9 cellular contexts compared by ENCODE assay signal in genomic region chr14:31927348-31927826, GRCh38.
DNase-seq lines count a peak whose midpoint lies in the region; ATAC-seq and TF ChIP-seq lines count a peak whose summit lies in the region.
"Had no signal": no experiment of that assay in that cellular context is flagged by ENCODE, and none has a peak within 500 bp of the region (broad histone marks: within the 10 kb centered on the region; RNA-seq: fewer than 3 reads in every experiment).

No MANE protein-coding gene starts in this region.

- H3K36me3 ChIP-seq in HEK293 (ENCODE audit: control insufficient read depth in 2 of 2, insufficient read depth in 1 of 2, low read length in 2 of 2), result no peaks in the 10 kb centered on the region

- H3K27ac ChIP-seq in HEK293 (ENCODE audit: extremely low read depth, low read depth, low read length), result no peak overlapping the region

- peak; percentile 57 for DNase-seq in activated CD4-positive, alpha-beta memory T cell treated with anti-CD3 and anti-CD28 coated beads for 36 hours
- peak; percentile 55 for DNase-seq in Right ventricle myocardium superior
- no peak for DNase-seq in sciatic nerve (ENCODE audit: low spot score)
- no peak for DNase-seq in NCI-H187 treated with DMSO at 0.1 percent for 48 hours (lab: John Stamatoyannopoulos, UW)
- no peak for DNase-seq in left lobe of liver (ENCODE audit: low spot score)

- CTCF ChIA-PET in HEK293 (lab: Yijun Ruan, JAX), result interaction anchor here (0.6 to 4.5 kb wide), 14 partner anchors 10 to 840 kb away, joined by 3 to 38 read pairs (median 5); no protein-coding TSS in a partner anchor
- CTCF ChIA-PET in activated CD4-positive, alpha-beta memory T cell treated with anti-CD3 and anti-CD28 coated beads for 36 hours (lab: Charles Lee), result interaction anchor here (1.1 to 8.5 kb wide), 14 partner anchors 12 to 470 kb away, joined by 3 to 123 read pairs (median 6); partner anchors contain the start of genes DTD2 and RNU6-8

- H3K4me3 Mint-ChIP-seq in activated CD4-positive, alpha-beta memory T cell treated with anti-CD3 and anti-CD28 coated beads for 36 hours, result no peak overlapping the region

- H3K27me3 Mint-ChIP-seq in activated CD4-positive, alpha-beta memory T cell treated with anti-CD3 and anti-CD28 coated beads for 36 hours, result no peaks in the 10 kb centered on the region

- H3K4me1 Mint-ChIP-seq in activated CD4-positive, alpha-beta memory T cell treated with anti-CD3 and anti-CD28 coated beads for 36 hours (ENCODE audit: low read depth), result peaks cover 17% of the 10 kb centered on the region

- peaks cover 9% of the 10 kb centered on the region for H3K4me1 ChIP-seq in HEK293 (ENCODE audit: control insufficient read depth, insufficient read depth, low read length)

- peak overlapping the region; percentile 24 for H3K27ac Mint-ChIP-seq in activated CD4-positive, alpha-beta memory T cell treated with anti-CD3 and anti-CD28 coated beads for 36 hours

- TF ChIP-seq CTCF in HEK293 (tag by site-specific recombination; IDR thresholded peaks at IDR 0.05), result no peak

- no peaks in the 10 kb centered on the region for H3K9me3 ChIP-seq in HEK293 (ENCODE audit: control insufficient read depth, insufficient read depth, low read depth, low read length)

- no peak overlapping the region for H3K4me3 ChIP-seq in HEK293 (ENCODE audit: low read depth, low read length)
- H3K4me3 ChIP-seq: skin epidermis had no signal

- intact Hi-C loops in activated CD4-positive, alpha-beta memory T cell treated with anti-CD3 and anti-CD28 coated beads for 36 hours (cut with micrococcal nuclease), result loop anchor here (1.0 to 5.0 kb wide), 6 partner anchors 10 to 720 kb away; partner anchors contain the start of genes ARHGAP5, HECTD1, RNU6-7 and RNU6-8
- intact Hi-C loops in Right ventricle myocardium superior (cut with DNase I), result loop anchor here (10.0 kb wide), 1 partner anchor 363 kb away; the partner anchor contains the start of gene NUBPL
- intact Hi-C loops in sciatic nerve (cut with DNase I), result no loop called here

- no peaks in the 10 kb centered on the region for H3K36me3 Mint-ChIP-seq in activated CD4-positive, alpha-beta memory T cell treated with anti-CD3 and anti-CD28 coated beads for 36 hours

- POLR2A ChIA-PET in HEK293 (lab: Yijun Ruan, JAX), result interaction anchor here (1.5 kb wide), 1 partner anchor 149 kb away, joined by 11 read pairs; the partner anchor contains the start of gene ARHGAP5
- POLR2A ChIA-PET in activated CD4-positive, alpha-beta memory T cell treated with anti-CD3 and anti-CD28 coated beads for 36 hours (lab: Charles Lee), result interaction anchor here (1.1 to 1.4 kb wide), 2 partner anchors 10 to 149 kb away, joined by 3 to 5 read pairs; partner anchors contain the start of gene ARHGAP5

- no peaks in the 10 kb centered on the region for H3K9me3 Mint-ChIP-seq in activated CD4-positive, alpha-beta memory T cell treated with anti-CD3 and anti-CD28 coated beads for 36 hours

- ATAC-seq in Right ventricle myocardium superior (ENCODE audit: poor library complexity) (peak; percentile 87), sciatic nerve (peak; percentile 78), left lobe of liver (no peak), GM18867 (IDR thresholded peaks at IDR 0.05; ENCODE audit: unreplicated experiment) (no peak), HG02870 (IDR thresholded peaks at IDR 0.05; ENCODE audit: unreplicated experiment) (no peak)

TF ChIP-seq in HEK293, 187 proteins besides CTCF, POLR2A, EP300 and RAD21 (continues in another document):
- TF ChIP-seq, protein P1, sequence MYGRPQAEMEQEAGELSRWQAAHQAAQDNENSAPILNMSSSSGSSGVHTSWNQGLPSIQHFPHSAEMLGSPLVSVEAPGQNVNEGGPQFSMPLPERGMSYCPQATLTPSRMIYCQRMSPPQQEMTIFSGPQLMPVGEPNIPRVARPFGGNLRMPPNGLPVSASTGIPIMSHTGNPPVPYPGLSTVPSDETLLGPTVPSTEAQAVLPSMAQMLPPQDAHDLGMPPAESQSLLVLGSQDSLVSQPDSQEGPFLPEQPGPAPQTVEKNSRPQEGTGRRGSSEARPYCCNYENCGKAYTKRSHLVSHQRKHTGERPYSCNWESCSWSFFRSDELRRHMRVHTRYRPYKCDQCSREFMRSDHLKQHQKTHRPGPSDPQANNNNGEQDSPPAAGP (tag by site-specific recombination; IDR thresholded peaks at IDR 0.05), result no peak
- TF ChIP-seq, protein P2, sequence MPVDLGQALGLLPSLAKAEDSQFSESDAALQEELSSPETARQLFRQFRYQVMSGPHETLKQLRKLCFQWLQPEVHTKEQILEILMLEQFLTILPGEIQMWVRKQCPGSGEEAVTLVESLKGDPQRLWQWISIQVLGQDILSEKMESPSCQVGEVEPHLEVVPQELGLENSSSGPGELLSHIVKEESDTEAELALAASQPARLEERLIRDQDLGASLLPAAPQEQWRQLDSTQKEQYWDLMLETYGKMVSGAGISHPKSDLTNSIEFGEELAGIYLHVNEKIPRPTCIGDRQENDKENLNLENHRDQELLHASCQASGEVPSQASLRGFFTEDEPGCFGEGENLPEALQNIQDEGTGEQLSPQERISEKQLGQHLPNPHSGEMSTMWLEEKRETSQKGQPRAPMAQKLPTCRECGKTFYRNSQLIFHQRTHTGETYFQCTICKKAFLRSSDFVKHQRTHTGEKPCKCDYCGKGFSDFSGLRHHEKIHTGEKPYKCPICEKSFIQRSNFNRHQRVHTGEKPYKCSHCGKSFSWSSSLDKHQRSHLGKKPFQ (tag by site-specific recombination; IDR thresholded peaks at IDR 0.05), result no peak
- TF ChIP-seq ZNF223 (tag by site-specific recombination; IDR thresholded peaks at IDR 0.05) (no peak), HOXA7 (CRISPR knock-in tag; IDR thresholded peaks at IDR 0.05; ENCODE audit: borderline replicate concordance) (no peak), ZFP3 (tag by site-specific recombination; IDR thresholded peaks at IDR 0.05; ENCODE audit: low read depth) (no peak), ZNF311 (tag by site-specific recombination; IDR thresholded peaks at IDR 0.05; ENCODE audit: borderline replicate concordance) (no peak), GLIS1 (tag by site-specific recombination; IDR thresholded peaks at IDR 0.05) (no peak), ZNF366 (tag by site-specific recombination; conservative IDR thresholded peaks at IDR 0.05) (0 out of 2 replicates have a peak, but pooled peaks have one; percentile 55), ZNF521 (tag by site-specific recombination; IDR thresholded peaks at IDR 0.05) (no peak), ZNF777 (tag by site-specific recombination; IDR thresholded peaks at IDR 0.05; ENCODE audit: borderline replicate concordance) (no peak), ZNF404 (tag by site-specific recombination; IDR thresholded peaks at IDR 0.05) (no peak), ZNF174 (tag by site-specific recombination; IDR thresholded peaks at IDR 0.05) (no peak), ZNF785 (tag by site-specific recombination; IDR thresholded peaks at IDR 0.05) (no peak), ZNF488 (tag by site-specific recombination; IDR thresholded peaks at IDR 0.05) (no peak), ELK4 (IDR thresholded peaks at IDR 0.05; ENCODE audit: borderline replicate concordance, low read depth, low read length) (no peak), ZNF701 (tag by site-specific recombination; IDR thresholded peaks at IDR 0.05) (no peak), ZNF335 (tag by site-specific recombination; conservative IDR thresholded peaks at IDR 0.05) (no peak; the same call in none of the 2 replicates), ZNF292 (tag by site-specific recombination; IDR thresholded peaks at IDR 0.05; ENCODE audit: borderline replicate concordance, low read depth) (no peak), SCRT2 (tag by site-specific recombination; IDR thresholded peaks at IDR 0.05) (no peak), ZNF184 (tag by site-specific recombination; IDR thresholded peaks at IDR 0.05) (0 out of 2 replicates have a peak, but pooled peaks have one; percentile 18), ZNF449 (tag by site-specific recombination; IDR thresholded peaks at IDR 0.05) (no peak)

Comparison
In these comparisons a context has a peak if more than half of its experiments do, and no peak if none do; other contexts are left out.
1. DNase-seq: peak in activated CD4-positive, alpha-beta memory T cell treated with anti-CD3 and anti-CD28 coated beads for 36 hours (single experiment) and Right ventricle myocardium superior (single experiment); none in sciatic nerve (single experiment), NCI-H187 treated with DMSO at 0.1 percent for 48 hours (single experiment) and left lobe of liver (single experiment).
2. ATAC-seq: peak in Right ventricle myocardium superior (single experiment) and sciatic nerve (single experiment); none in left lobe of liver (single experiment), GM18867 (single experiment) and HG02870 (single experiment).